8 cellular contexts compared by ENCODE assay signal in genomic region chr2:226641008-226641407, GRCh38.
"Had no signal": no experiment of that assay in that cellular context is flagged by ENCODE, and none has a peak within 500 bp of the region (broad histone marks: within the 10 kb centered on the region; RNA-seq: fewer than 3 reads in every experiment).

No MANE protein-coding gene starts in this region.

- FAIRE-seq: G401.6, GM12878, GM12891, GM12892, GM18507, GM19239 had no signal

- DNase-seq: GDM1, GF-D8 had no signal

- H3K4me3 ChIP-seq: GM12878 had no signal

- ATAC-seq: GM12878 had no signal
